ENCODE assay signal across 9 cellular contexts in the genomic region with DNA sequence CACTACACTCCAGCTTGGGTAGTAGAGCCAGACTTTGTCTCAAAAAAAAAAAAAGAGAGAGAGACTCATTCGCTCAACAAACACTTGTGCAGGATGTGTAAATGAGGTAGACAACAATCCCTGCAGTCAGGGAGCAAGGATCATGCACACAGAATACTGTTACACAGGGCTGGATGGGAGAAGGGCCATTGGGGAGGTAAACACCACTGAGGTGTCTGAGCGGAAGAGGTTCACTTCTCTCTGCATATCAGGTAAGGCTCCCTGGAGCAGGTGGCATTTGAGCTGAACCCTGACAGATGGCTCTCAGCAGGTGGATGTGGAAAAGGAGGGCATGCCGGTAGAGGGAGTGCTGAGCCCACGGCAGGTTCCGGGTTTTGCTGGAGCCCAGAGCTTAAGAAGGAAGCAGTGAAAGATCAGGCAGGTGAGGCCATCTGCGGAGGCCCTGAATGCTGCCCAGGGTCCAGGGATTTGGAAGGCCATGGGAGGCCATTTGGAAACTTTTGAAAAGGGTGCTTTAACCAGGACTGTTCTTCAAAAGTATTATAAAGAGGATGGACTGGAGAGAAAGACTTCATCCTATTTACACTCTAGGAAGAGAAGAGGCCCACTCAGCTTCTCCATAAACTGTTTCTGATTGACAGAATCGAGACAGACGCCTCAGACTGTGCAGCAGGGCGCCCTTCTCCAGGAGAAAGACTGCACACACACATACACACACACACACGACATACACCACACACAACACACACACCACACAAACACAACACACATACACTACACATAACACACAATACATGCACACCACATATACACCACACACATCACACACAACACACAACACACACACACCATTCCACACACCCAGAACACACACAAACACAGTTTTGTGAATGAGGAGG.
DNase-seq lines count a peak whose midpoint lies in the region; ATAC-seq and TF ChIP-seq lines count a peak whose summit lies in the region.
"Had no signal": no experiment of that assay in that cellular context is flagged by ENCODE, and none has a peak within 500 bp of the region (broad histone marks: within the 10 kb centered on the region; RNA-seq: fewer than 3 reads in every experiment).

No MANE protein-coding gene starts in this region.

- no peak overlapping the region for H3K27ac Mint-ChIP-seq in activated T-helper 17 cell treated with anti-CD3 and anti-CD28 coated beads, Interleukin-2, amount 50 U/mL, for 72 hours
- H3K27ac Mint-ChIP-seq: T-helper 1 cell treated with Interleukin-12 subunit alpha and Interleukin-12 subunit beta and Interleukin-4 antibody, amounts not matched to agents 30 μg/mL and 1 μg/mL, for 36 hours had no signal

- TF ChIP-seq EP300 in ovary (IDR thresholded peaks at IDR 0.05), result no peak

- no peaks in the 10 kb centered on the region for H3K9me3 Mint-ChIP-seq in activated T-helper 17 cell treated with anti-CD3 and anti-CD28 coated beads, Interleukin-2, amount 50 U/mL, for 72 hours

- H3K27ac ChIP-seq in ovary (no peak overlapping the region), esophagus squamous epithelium (no peak overlapping the region)

- 47 to 58% (median 56%) methylated on average over 10 of the region's 10 CpGs for WGBS in ovary, 3 donors
- WGBS in esophagus squamous epithelium, 2 donors, result 41 to 42% methylated on average over 8 to 9 of the region's 10 CpGs

- peak; percentile 70 for ATAC-seq in activated T-helper 17 cell treated with anti-CD3 and anti-CD28 coated beads, Interleukin-2, amount 50 U/mL, for 72 hours (replicated peaks)
- ATAC-seq in left lobe of liver (peak; percentile 73), omental fat pad (ENCODE audit: low FRiP score) (no peak)

- TF ChIP-seq POLR2A in ovary (IDR thresholded peaks at IDR 0.05) (no peak), esophagus squamous epithelium (IDR thresholded peaks at IDR 0.05) (no peak)

- H3K9me3 ChIP-seq in ovary (no peaks in the 10 kb centered on the region), esophagus squamous epithelium (no peaks in the 10 kb centered on the region)

- peak; percentile 75 for TF ChIP-seq CTCF in GM06990 (IDR thresholded peaks at IDR 0.05; ENCODE audit: insufficient read depth, low read length, poor library complexity, severe bottlenecking)
- no peak for TF ChIP-seq CTCF in ovary (IDR thresholded peaks at IDR 0.05)
- TF ChIP-seq CTCF in omental fat pad (IDR thresholded peaks at IDR 0.05), result no peak
- TF ChIP-seq CTCF in esophagus squamous epithelium (IDR thresholded peaks at IDR 0.05), result peak in 3 of 6 experiments; percentile 17 to 43 (median 43)

- H3K4me1 ChIP-seq in ovary (ENCODE audit: insufficient read depth) (peaks cover 3% of the 10 kb centered on the region), esophagus squamous epithelium (peaks cover 0 to 4% (median 0%) of the 10 kb centered on the region in 3 donors)

- no peaks in the 10 kb centered on the region for H3K27me3 Mint-ChIP-seq in activated T-helper 17 cell treated with anti-CD3 and anti-CD28 coated beads, Interleukin-2, amount 50 U/mL, for 72 hours

- H3K36me3 Mint-ChIP-seq in activated T-helper 17 cell treated with anti-CD3 and anti-CD28 coated beads, Interleukin-2, amount 50 U/mL, for 72 hours (ENCODE audit: low read depth), result no peaks in the 10 kb centered on the region

- intact Hi-C loops in ovary (cut with DNase I), result loop anchor here in 1 of 4 donors (10.0 kb wide), 1 partner anchor 303 kb away; a partner anchor contains a TSS
- intact Hi-C loops in esophagus squamous epithelium (cut with DNase I), result loop anchor here (10.0 kb wide), 1 partner anchor 863 kb away; no protein-coding TSS in a partner anchor

- DNase-seq in GM06990 (ENCODE audit: extremely low read depth, insufficient read length), result peak; percentile 27
- DNase-seq in HPDE6-E6E7 (ENCODE audit: extremely low spot score), result peak; percentile 20
- peak; percentile 90 to 94 for DNase-seq in NOMO-1 (lab: John Stamatoyannopoulos, UW; ENCODE audit: unreplicated experiment in 2 of 2)
- peak; percentile 71 for DNase-seq in left lobe of liver (ENCODE audit: low spot score)
- DNase-seq in ovary, result no peak
- DNase-seq in omental fat pad (ENCODE audit: low spot score), result no peak
- no peak for DNase-seq in esophagus squamous epithelium (lab: John Stamatoyannopoulos, UW)

- H3K4me1 Mint-ChIP-seq in activated T-helper 17 cell treated with anti-CD3 and anti-CD28 coated beads, Interleukin-2, amount 50 U/mL, for 72 hours, result no peaks in the 10 kb centered on the region

- no peak overlapping the region for H3K4me3 Mint-ChIP-seq in activated T-helper 17 cell treated with anti-CD3 and anti-CD28 coated beads, Interleukin-2, amount 50 U/mL, for 72 hours
- H3K4me3 Mint-ChIP-seq: T-helper 1 cell treated with Interleukin-12 subunit alpha and Interleukin-12 subunit beta and Interleukin-4 antibody, amounts not matched to agents 30 μg/mL and 1 μg/mL, for 36 hours had no signal

- no peaks in the 10 kb centered on the region for H3K36me3 ChIP-seq in GM06990 (ENCODE audit: control insufficient read depth, insufficient read depth, low read length)
- H3K36me3 ChIP-seq in ovary, result no peaks in the 10 kb centered on the region
- H3K36me3 ChIP-seq in esophagus squamous epithelium, result no peaks in the 10 kb centered on the region

- no peak overlapping the region for H3K4me3 ChIP-seq in GM06990 (replicated peaks; ENCODE audit: low read depth, low read length)
- no peak overlapping the region for H3K4me3 ChIP-seq in ovary
- H3K4me3 ChIP-seq in esophagus squamous epithelium, result no peak overlapping the region

- H3K27me3 ChIP-seq in GM06990 (replicated peaks; ENCODE audit: control insufficient read depth, insufficient read depth, low read length), result no peaks in the 10 kb centered on the region; the same call in 1 of the 2 replicates
- H3K27me3 ChIP-seq in ovary, result no peaks in the 10 kb centered on the region
- peaks cover 0 to 53% (median 0%) of the 10 kb centered on the region in 4 donors for H3K27me3 ChIP-seq in esophagus squamous epithelium

Comparison
In these comparisons a context has a peak if more than half of its experiments do, and no peak if none do; other contexts are left out.
1. DNase-seq: peak in GM06990 (single experiment), HPDE6-E6E7 (single experiment), NOMO-1 (2 of 2) and left lobe of liver (single experiment); none in ovary (0 of 5), omental fat pad (single experiment) and esophagus squamous epithelium (single experiment).